Comparison of ENCODE assay signal across 29 cellular contexts in genomic region chr14:30339311-30339901, GRCh38.
"Had no signal": no experiment of that assay in that cellular context is flagged by ENCODE, and none has a peak within 500 bp of the region (broad histone marks: within the 10 kb centered on the region; RNA-seq: fewer than 3 reads in every experiment).

No MANE protein-coding gene starts in this region.

- ATAC-seq: body of pancreas; left ventricle myocardium superior; mucosa of descending colon; natural killer cell treated with Interleukin-12 subunit alpha and Interleukin-12 subunit beta and Interleukin-15 and Interleukin-18, amount 100 ng/mL, for 72 hours; stimulated activated effector memory CD8-positive, alpha-beta T cell treated with anti-CD3 and anti-CD28 coated beads, Interleukin-12 subunit alpha, Interleukin-12 subunit beta, amount 100 ng/mL, for 72 hours; stimulated activated naive CD8-positive, alpha-beta T cell treated with anti-CD3 and anti-CD28 coated beads, Interleukin-15, amount 100 ng/mL, for 72 hours had no signal

- H3K4me1 ChIP-seq: body of pancreas, colonic mucosa, esophagus squamous epithelium, prostate gland, sigmoid colon, uterus had no signal

- H3K4me3 ChIP-seq: body of pancreas, colonic mucosa, esophagus squamous epithelium, mucosa of descending colon, prostate gland, sigmoid colon, uterus had no signal

- H3K27me3 Mint-ChIP-seq: natural killer cell treated with Interleukin-12 subunit alpha and Interleukin-12 subunit beta and Interleukin-15 and Interleukin-18, amount 100 ng/mL, for 72 hours; type B pancreatic cell had no signal

- H3K36me3 ChIP-seq: colonic mucosa, esophagus squamous epithelium, prostate gland, sigmoid colon, uterus had no signal

- H3K27ac Mint-ChIP-seq: activated naive CD8-positive, alpha-beta T cell; natural killer cell treated with Interleukin-12 subunit alpha and Interleukin-12 subunit beta and Interleukin-15 and Interleukin-18, amount 100 ng/mL, for 72 hours; stimulated activated effector memory CD8-positive, alpha-beta T cell treated with anti-CD3 and anti-CD28 coated beads, Interleukin-12 subunit alpha, Interleukin-12 subunit beta, amount 100 ng/mL, for 72 hours; stimulated activated naive CD8-positive, alpha-beta T cell treated with anti-CD3 and anti-CD28 coated beads, Interleukin-15, amount 100 ng/mL, for 72 hours; type B pancreatic cell had no signal

- H3K9me3 Mint-ChIP-seq: natural killer cell treated with Interleukin-12 subunit alpha and Interleukin-12 subunit beta and Interleukin-15 and Interleukin-18, amount 100 ng/mL, for 72 hours; stimulated activated effector memory CD8-positive, alpha-beta T cell treated with anti-CD3 and anti-CD28 coated beads, Interleukin-12 subunit alpha, Interleukin-12 subunit beta, amount 100 ng/mL, for 72 hours; stimulated activated naive CD8-positive, alpha-beta T cell treated with anti-CD3 and anti-CD28 coated beads, Interleukin-15, amount 100 ng/mL, for 72 hours had no signal

- H3K4me3 Mint-ChIP-seq: activated naive CD8-positive, alpha-beta T cell; natural killer cell treated with Interleukin-12 subunit alpha and Interleukin-12 subunit beta and Interleukin-15 and Interleukin-18, amount 100 ng/mL, for 72 hours; stimulated activated effector memory CD8-positive, alpha-beta T cell treated with anti-CD3 and anti-CD28 coated beads, Interleukin-12 subunit alpha, Interleukin-12 subunit beta, amount 100 ng/mL, for 72 hours; stimulated activated naive CD8-positive, alpha-beta T cell treated with anti-CD3 and anti-CD28 coated beads, Interleukin-15, amount 100 ng/mL, for 72 hours; type B pancreatic cell had no signal

- H3K36me3 Mint-ChIP-seq: activated naive CD8-positive, alpha-beta T cell; natural killer cell treated with Interleukin-12 subunit alpha and Interleukin-12 subunit beta and Interleukin-15 and Interleukin-18, amount 100 ng/mL, for 72 hours; stimulated activated effector memory CD8-positive, alpha-beta T cell treated with anti-CD3 and anti-CD28 coated beads, Interleukin-12 subunit alpha, Interleukin-12 subunit beta, amount 100 ng/mL, for 72 hours; type B pancreatic cell had no signal

- H3K27ac ChIP-seq: body of pancreas, colonic mucosa, epithelial cell of prostate, esophagus squamous epithelium, prostate gland, sigmoid colon, uterus had no signal

- H3K4me1 Mint-ChIP-seq: stimulated activated effector memory CD8-positive, alpha-beta T cell treated with anti-CD3 and anti-CD28 coated beads, Interleukin-12 subunit alpha, Interleukin-12 subunit beta, amount 100 ng/mL, for 72 hours had no signal

- H3K9me3 ChIP-seq: body of pancreas, colonic mucosa, esophagus squamous epithelium, mucosa of descending colon, prostate gland, sigmoid colon, uterus had no signal

- FAIRE-seq: endometrium, small intestine had no signal

- DNase-seq: activated CD4-positive, alpha-beta T cell treated with anti-CD3 and anti-CD28 coated beads, Interleukin-2, amount 50 U/mL, for 4 hours; activated CD4-positive, CD25-positive, alpha-beta regulatory T cell treated with anti-CD3 and anti-CD28 coated beads, Interleukin-2, amount 50 U/mL, for 72 hours; activated CD8-positive, alpha-beta memory T cell treated with anti-CD3 and anti-CD28 coated beads, Interleukin-2, amount 50 U/mL, for 4 hours; activated naive CD4-positive, alpha-beta T cell treated with Interleukin-2 at 50 U/mL for 16 hours; activated T-cell treated with anti-CD3 and anti-CD28 coated beads, Interleukin-2, amount 50 U/mL, for 1 hour; aorta; body of pancreas; cerebellar nuclear complex; colonic mucosa; effector CD8-positive, alpha-beta T cell; esophagus squamous epithelium; foreskin melanocyte; kidney glomerular epithelial cell; left ventricle myocardium superior; mucosa of descending colon; retina; sigmoid colon; small intestine; stimulated activated CD4-positive, alpha-beta T cell treated with anti-CD3 and anti-CD28 coated beads, Interleukin-4, amount 100 ng/mL, for 24 hours; stimulated activated naive CD8-positive, alpha-beta T cell treated with anti-CD3 and anti-CD28 coated beads, Interleukin-15, amount 100 ng/mL, for 72 hours; substantia nigra; uterus had no signal

- H3K27me3 ChIP-seq: body of pancreas, colonic mucosa, esophagus squamous epithelium, sigmoid colon, uterus had no signal
